14 cellular contexts compared by ENCODE assay signal in genomic region chr4:123844374-123844773, GRCh38.
"Had no signal": no experiment of that assay in that cellular context is flagged by ENCODE, and none has a peak within 500 bp of the region (broad histone marks: within the 10 kb centered on the region; RNA-seq: fewer than 3 reads in every experiment).

No MANE protein-coding gene starts in this region.

- H3K4me3 Mint-ChIP-seq: naive thymus-derived CD4-positive, alpha-beta T cell had no signal

- ATAC-seq: left colon; naive thymus-derived CD4-positive, alpha-beta T cell; sciatic nerve had no signal

- H3K4me1 Mint-ChIP-seq: naive thymus-derived CD4-positive, alpha-beta T cell had no signal

- H3K27ac Mint-ChIP-seq: naive thymus-derived CD4-positive, alpha-beta T cell had no signal

- H3K36me3 Mint-ChIP-seq: naive thymus-derived CD4-positive, alpha-beta T cell had no signal

- DNase-seq: colonic mucosa; dermis blood vessel endothelial cell; foreskin melanocyte; head of caudate nucleus; hippocampal formation; left colon; naive thymus-derived CD4-positive, alpha-beta T cell; spleen; stimulated activated CD4-positive, alpha-beta T cell treated with anti-CD3 and anti-CD28 coated beads, Interleukin-15, amount 100 ng/mL, for 24 hours; stimulated activated CD4-positive, alpha-beta T cell treated with anti-CD3 and anti-CD28 coated beads, Interleukin-1b, Interleukin-23, amount 100 ng/mL, for 48 hours; stimulated activated CD4-positive, alpha-beta T cell treated with anti-CD3 and anti-CD28 coated beads, Interleukin-4, amount 100 ng/mL, for 24 hours; stimulated activated naive CD4-positive, alpha-beta T cell treated with Interleukin-2 at 50 U/mL for 16 hours; testis had no signal
